Comparison of ENCODE assay signal across 7 cellular contexts in the genomic region with DNA sequence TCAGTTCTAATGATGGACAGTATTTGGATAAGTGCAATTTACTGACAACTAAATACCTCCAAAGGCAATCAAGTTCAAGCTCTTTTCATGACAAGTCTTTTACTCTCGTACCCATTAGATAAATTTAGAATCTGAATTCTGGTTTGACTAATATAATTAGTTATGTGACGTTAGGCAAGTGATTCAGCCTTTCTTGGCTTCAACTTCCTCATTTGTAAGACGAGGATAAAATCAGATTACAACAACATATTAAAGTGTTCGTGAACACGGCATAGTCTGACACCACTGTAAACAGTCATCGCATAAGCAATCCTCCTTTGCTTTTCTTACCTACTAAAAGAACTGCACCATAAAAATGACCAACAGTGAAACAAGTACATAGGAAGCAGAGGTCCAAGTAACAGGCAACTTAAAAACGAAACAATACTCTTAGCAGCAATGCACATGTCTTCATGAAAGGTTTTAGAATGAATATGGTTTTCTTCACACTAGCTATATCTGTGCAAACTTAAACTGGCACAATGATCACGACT. TPM values are rescaled to one million over a fixed set of nuclear protein-coding genes. Genes with fewer than 3 reads are reported as not detected.
DNase-seq lines count a peak whose midpoint lies in the region; ATAC-seq and TF ChIP-seq lines count a peak whose summit lies in the region.

No MANE protein-coding gene starts in this region.

- peak overlapping the region; percentile 85 for H3K4me3 Mint-ChIP-seq in activated B cell treated with CpG ODN at 0.5 μM for 24 hours

- H3K9me3 Mint-ChIP-seq in activated B cell treated with CpG ODN at 0.5 μM for 24 hours: no peaks in the 10 kb centered on the region

- CTCF ChIA-PET in activated B cell treated with CpG ODN at 0.5 μM for 24 hours (lab: Charles Lee): no interaction called here

- peak overlapping the region; percentile 19 for H3K4me3 ChIP-seq in psoas muscle
- H3K4me3 ChIP-seq in lower leg skin (ENCODE audit: low read depth, poor library complexity, severe bottlenecking): no peak overlapping the region

- peaks cover 0 to 20% of the 10 kb centered on the region in 2 donors for H3K36me3 ChIP-seq in psoas muscle (ENCODE audit: insufficient read depth in 1 of 2, low read depth in 1 of 2)

- POLR2A ChIA-PET in activated B cell treated with CpG ODN at 0.5 μM for 24 hours (lab: Charles Lee): interaction anchor here (1.1 to 2.1 kb wide), 2 partner anchors 26 to 124 kb away, joined by 3 to 22 read pairs; partner anchors contain the start of gene COA6

- H3K27ac ChIP-seq in psoas muscle: peak overlapping the region; percentile 75

- peaks cover 37% of the 10 kb centered on the region for H3K4me1 Mint-ChIP-seq in activated B cell treated with CpG ODN at 0.5 μM for 24 hours

- intact Hi-C loops in activated B cell treated with CpG ODN at 0.5 μM for 24 hours (cut with micrococcal nuclease): loop anchor here (1.0 kb wide), 1 partner anchor 26 kb away; the partner anchor contains the start of gene COA6
- intact Hi-C loops in psoas muscle (cut with DNase I): no loop called here
- intact Hi-C loops in lower leg skin (cut with DNase I; ENCODE audit: low total_unique reads): no loop called here

- peaks cover 15% of the 10 kb centered on the region for H3K4me1 ChIP-seq in psoas muscle

- TF ChIP-seq CTCF in activated B cell treated with CpG ODN at 0.5 μM for 24 hours (IDR thresholded peaks at IDR 0.05) (no peak), psoas muscle (IDR thresholded peaks at IDR 0.05) (no peak), lower leg skin (IDR thresholded peaks at IDR 0.05) (no peak)

- H3K27me3 ChIP-seq in psoas muscle (ENCODE audit: insufficient read depth in 3 of 3, low read length in 2 of 3): no peaks in the 10 kb centered on the region

- H3K36me3 Mint-ChIP-seq in activated B cell treated with CpG ODN at 0.5 μM for 24 hours (ENCODE audit: low read depth): peaks cover 13% of the 10 kb centered on the region

- DNase-seq in activated B cell treated with CpG ODN at 0.5 μM for 24 hours: no peak
- DNase-seq in psoas muscle: no peak
- DNase-seq in retina: no peak
- DNase-seq in activated effector memory CD4-positive, alpha-beta T cell treated with Interleukin-2 at 50 U/mL for 16 hours: no peak
- DNase-seq in lower leg skin (ENCODE audit: low spot score in 2 of 2): no peak

- WGBS in psoas muscle, 3 donors: 47 to 63% (median 48%) methylated on average over 8 of the region's 8 CpGs
- WGBS in lower leg skin, 2 donors: 48 to 51% methylated on average over 8 of the region's 8 CpGs

- H3K9me3 ChIP-seq in psoas muscle: no peaks in the 10 kb centered on the region

- no peaks in the 10 kb centered on the region for H3K27me3 Mint-ChIP-seq in activated B cell treated with CpG ODN at 0.5 μM for 24 hours

- no peak for TF ChIP-seq POLR2A in lower leg skin (IDR thresholded peaks at IDR 0.05)

- ATAC-seq in GM18867 (IDR thresholded peaks at IDR 0.05; ENCODE audit: unreplicated experiment): peak; percentile 50
- ATAC-seq in HG03025 (IDR thresholded peaks at IDR 0.05; ENCODE audit: low FRiP score, unreplicated experiment): peak; percentile 46
- peak; percentile 78 for ATAC-seq in activated B cell treated with CpG ODN at 0.5 μM for 24 hours (ENCODE audit: low read depth)
- ATAC-seq in psoas muscle: peak; percentile 76 to 88 (median 84)

- peak overlapping the region; percentile 90 for H3K27ac Mint-ChIP-seq in activated B cell treated with CpG ODN at 0.5 μM for 24 hours

RNA-seq across cellular contexts. Expression of gene COA6, which starts 25.7 kb away (rescaled TPM):
- total RNA-seq in activated B cell treated with CpG ODN at 0.5 μM for 24 hours (20.7 and 24.0 TPM in 2 replicates), psoas muscle (10 to 100 TPM; 52.0 to 73.6 (median 60.1) TPM), lower leg skin (10 to 100 TPM in 3 of 4 donors, 1 to 10 TPM in 1; 9.8 to 33.3 (median 14.8) TPM)
- 100 to 1,000 TPM; 185 to 268 (median 260) TPM for polyA plus RNA-seq in psoas muscle
